ENCODE assay signal across 22 cellular contexts in the genomic region with DNA sequence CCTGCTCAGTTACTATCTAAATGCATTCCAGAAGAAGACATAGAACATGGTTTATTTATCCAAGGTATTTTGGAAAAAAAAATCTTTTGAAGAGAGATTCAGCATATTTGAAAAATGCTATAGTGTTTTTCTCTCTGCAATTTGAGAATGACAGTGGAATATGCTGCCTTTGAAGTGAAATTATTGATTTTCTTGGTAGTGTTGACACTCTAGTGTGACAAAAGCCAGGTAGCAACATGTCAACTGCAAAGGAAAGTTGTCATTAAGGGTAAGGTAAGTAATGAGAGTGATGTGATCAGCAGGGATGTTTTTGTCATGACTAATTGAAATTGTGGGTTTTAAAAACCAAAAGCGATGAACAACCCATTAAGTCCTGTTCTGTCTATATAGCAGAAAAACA.
"Had no signal": no experiment of that assay in that cellular context is flagged by ENCODE, and none has a peak within 500 bp of the region (broad histone marks: within the 10 kb centered on the region; RNA-seq: fewer than 3 reads in every experiment).

No MANE protein-coding gene starts in this region.

- H3K4me3 ChIP-seq: ascending aorta, coronary artery, sigmoid colon, spleen, thoracic aorta, upper lobe of left lung had no signal

- H3K36me3 ChIP-seq: ascending aorta, sigmoid colon, spleen, thoracic aorta, upper lobe of left lung, WERI-Rb-1 had no signal

- ATAC-seq: left lobe of liver; stimulated activated naive B cell treated with anti-CD40 and anti-IgM and Interleukin-4, amounts not matched to agents 10 μg/mL and 1 μg/mL and 100 μg/mL, for 72 hours had no signal

- H3K27me3 ChIP-seq: ascending aorta, sigmoid colon, spleen, upper lobe of left lung had no signal

- H3K9me3 ChIP-seq: ascending aorta, sigmoid colon, thoracic aorta, upper lobe of left lung had no signal

- H3K27ac ChIP-seq: ascending aorta, coronary artery, sigmoid colon, spleen, thoracic aorta, upper lobe of left lung, WERI-Rb-1 had no signal

- DNase-seq: activated CD4-positive, alpha-beta T cell treated with anti-CD3 and anti-CD28 coated beads for 1 hour; activated CD8-positive, alpha-beta memory T cell treated with anti-CD3 and anti-CD28 coated beads for 24 hours; activated CD8-positive, alpha-beta memory T cell treated with anti-CD3 and anti-CD28 coated beads, Interleukin-2, amount 50 U/mL, for 48 hours; activated effector memory CD4-positive, alpha-beta T cell treated with Interleukin-2 at 50 U/mL for 16 hours; activated naive CD4-positive, alpha-beta T cell treated with anti-CD3 and anti-CD28 coated beads, Interleukin-2, amount 50 U/mL, for 16 hours; activated T-cell treated with anti-CD3 and anti-CD28 coated beads, Interleukin-2, amount 50 U/mL, for 48 hours; erythroblast; foreskin melanocyte; glutamatergic neuron; hypothalamus; occipital lobe; posterior cingulate gyrus; sigmoid colon; spleen; stimulated activated CD4-positive, alpha-beta T cell treated with anti-CD3 and anti-CD28 coated beads, Interleukin-4, amount 100 ng/mL, for 4 hours; stimulated activated naive B cell treated with anti-CD40 and anti-IgM and Interleukin-4, amounts not matched to agents 10 μg/mL and 1 μg/mL and 100 μg/mL, for 72 hours; upper lobe of left lung; WERI-Rb-1 had no signal

- H3K4me1 ChIP-seq: ascending aorta, sigmoid colon, spleen, upper lobe of left lung had no signal
